Comparison of ENCODE assay signal across 8 cellular contexts in the genomic region with DNA sequence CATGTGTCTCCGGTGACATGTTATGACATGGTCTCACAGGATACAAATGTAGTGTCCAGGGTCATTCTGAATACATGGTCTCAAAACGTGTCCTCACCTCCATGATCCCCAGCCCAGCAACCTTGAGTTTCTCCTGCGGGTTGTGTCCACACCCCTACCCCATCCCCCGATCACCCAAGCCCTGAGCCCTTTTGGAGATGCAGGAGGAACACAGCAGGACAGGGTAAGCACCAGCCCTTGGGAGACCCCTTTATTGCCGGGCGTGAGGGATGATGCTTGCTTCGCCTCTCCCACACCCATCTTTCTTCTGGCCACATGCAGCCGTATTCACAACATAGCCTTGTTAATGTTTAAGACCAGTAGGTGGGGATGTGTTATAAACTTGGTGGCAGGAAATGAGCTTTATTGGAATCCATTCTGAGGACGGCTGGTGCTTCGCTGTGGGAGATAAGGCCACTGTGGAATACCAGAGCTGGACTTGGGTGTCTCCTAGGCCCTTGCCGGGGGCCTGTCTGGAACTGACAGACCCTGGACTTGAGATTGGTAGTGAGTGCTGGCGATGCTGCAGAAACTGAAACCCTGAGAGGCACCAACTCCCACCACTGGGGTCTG. TPM values are rescaled to one million over a fixed set of nuclear protein-coding genes. Genes with fewer than 3 reads are reported as not detected.
DNase-seq lines count a peak whose midpoint lies in the region; ATAC-seq and TF ChIP-seq lines count a peak whose summit lies in the region.

No MANE protein-coding gene starts in this region.

- no peaks in the 10 kb centered on the region for H4K20me1 ChIP-seq in hepatocyte (ENCODE audit: insufficient read depth, poor library complexity, severe bottlenecking)

- no peaks in the 10 kb centered on the region for H3K9me3 ChIP-seq in hepatocyte (ENCODE audit: low read depth)

- peaks cover 19% of the 10 kb centered on the region for H3K4me1 ChIP-seq in hepatocyte (ENCODE audit: insufficient read depth)

- DNase-seq in AG09309 (ENCODE audit: low read depth), result peak; percentile 4
- DNase-seq in H7, result peak; percentile 62
- peak; percentile 46 for DNase-seq in RPMI7951 (ENCODE audit: low read depth)
- DNase-seq in hepatocyte (ENCODE audit: low spot score), result peak; percentile 63
- no peak for DNase-seq in stimulated activated CD4-positive, alpha-beta T cell treated with anti-CD3 and anti-CD28 coated beads, Interleukin-4, amount 100 ng/mL, for 1 hour

- ATAC-seq in GM18520 (IDR thresholded peaks at IDR 0.05; ENCODE audit: unreplicated experiment) (no peak), HG02885 (IDR thresholded peaks at IDR 0.05; ENCODE audit: poor library complexity, unreplicated experiment) (no peak), GM19395 (IDR thresholded peaks at IDR 0.05; ENCODE audit: unreplicated experiment) (no peak)

- no peaks in the 10 kb centered on the region for H3K79me2 ChIP-seq in hepatocyte

- no peak overlapping the region for H3K4me2 ChIP-seq in hepatocyte

- H2AFZ ChIP-seq in hepatocyte, result no peak overlapping the region

- H3K27ac ChIP-seq in hepatocyte, result no peak overlapping the region

- H3K9me2 ChIP-seq in hepatocyte (replicated peaks; ENCODE audit: insufficient read depth), result no peaks in the 10 kb centered on the region

- TF ChIP-seq CTCF in AG09309 (IDR thresholded peaks at IDR 0.05; ENCODE audit: control insufficient read depth, insufficient read depth, low read depth, low read length, missing control alignments) (no peak), hepatocyte (IDR thresholded peaks at IDR 0.05; ENCODE audit: poor library complexity) (peak; percentile 45)

- peaks cover 74% of the 10 kb centered on the region for H3K27me3 ChIP-seq in H7 (ENCODE audit: control insufficient read depth, insufficient read depth, low read length)
- H3K27me3 ChIP-seq in hepatocyte, result peaks cover 97% of the 10 kb centered on the region

- H3K4me3 ChIP-seq in AG09309 (ENCODE audit: control insufficient read depth, low read depth, low read length), result no peak overlapping the region
- no peak overlapping the region for H3K4me3 ChIP-seq in H7 (ENCODE audit: insufficient read depth, low read depth, low read length)
- no peak overlapping the region for H3K4me3 ChIP-seq in hepatocyte

- H3K36me3 ChIP-seq in H7 (replicated peaks; ENCODE audit: control insufficient read depth, insufficient read depth, low read length) (no peaks in the 10 kb centered on the region), hepatocyte (replicated peaks; ENCODE audit: insufficient read depth, low read depth) (no peaks in the 10 kb centered on the region)

- WGBS in hepatocyte (ENCODE audit: low lambda C conversion rate, missing lambda C conversion rate), result 45% methylated on average over 12 of the region's 12 CpGs

RNA-seq across cellular contexts. Expression of a gene that starts 5.5 kb away (rescaled TPM):
- 1.7 and 2.2 TPM in 2 replicates for total RNA-seq in H7 (2014; rRNA removed; shearing (Covaris generic))
- not detected in 2 replicates for total RNA-seq in RPMI7951 (2014; rRNA removed; shearing (Covaris generic))
- 0.27 and 0.28 TPM in 2 replicates for total RNA-seq in hepatocyte
- 0.98 and 1.2 TPM in 2 replicates for polyA plus RNA-seq in hepatocyte
